6 cellular contexts compared by ENCODE assay signal in the genomic region with DNA sequence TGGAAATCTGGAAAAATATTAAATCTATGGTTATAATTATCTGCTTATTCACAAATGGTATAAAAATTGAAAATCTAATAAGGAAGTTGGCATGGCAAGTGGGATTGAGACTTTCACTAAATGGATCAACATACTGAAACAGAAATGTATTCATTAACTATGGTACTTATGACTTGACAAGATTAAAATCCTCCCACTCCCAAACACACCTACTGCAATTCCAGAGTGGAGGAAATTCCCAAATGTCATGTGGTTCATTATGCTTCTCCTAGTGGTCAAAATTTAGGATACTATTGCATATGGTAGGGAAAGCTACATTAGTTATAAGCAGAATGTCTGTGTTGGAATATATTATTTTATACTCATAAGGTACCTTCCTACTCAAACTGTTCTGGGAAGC.
"Had no signal": no experiment of that assay in that cellular context is flagged by ENCODE, and none has a peak within 500 bp of the region (broad histone marks: within the 10 kb centered on the region; RNA-seq: fewer than 3 reads in every experiment).

No MANE protein-coding gene starts in this region.

- H3K9me3 Mint-ChIP-seq: GM23338, H9 had no signal

- H3K27ac ChIP-seq: HL-60 had no signal

- H3K4me3 Mint-ChIP-seq: GM23338, H9, IgD-negative memory B cell had no signal

- H3K27me3 Mint-ChIP-seq: IgD-negative memory B cell had no signal

- H3K4me3 ChIP-seq: GM23338 had no signal

- DNase-seq: H9, HCEC 1CT had no signal

- ATAC-seq: GM23338, HepG2 had no signal

- H3K36me3 Mint-ChIP-seq: IgD-negative memory B cell had no signal

- H3K4me1 Mint-ChIP-seq: GM23338, H9, IgD-negative memory B cell had no signal

- H3K27ac Mint-ChIP-seq: GM23338, H9, IgD-negative memory B cell had no signal
